17 cellular contexts compared by ENCODE assay signal in genomic region chr4:145554691-145555090, GRCh38.
DNase-seq lines count a peak whose midpoint lies in the region; ATAC-seq and TF ChIP-seq lines count a peak whose summit lies in the region.
"Had no signal": no experiment of that assay in that cellular context is flagged by ENCODE, and none has a peak within 500 bp of the region (broad histone marks: within the 10 kb centered on the region; RNA-seq: fewer than 3 reads in every experiment).

No MANE protein-coding gene starts in this region.

- no peaks in the 10 kb centered on the region for H3K27me3 Mint-ChIP-seq in activated T-cell treated with anti-CD3 and anti-CD28 coated beads, Interleukin-2, amount 50 U/mL, for 72 hours (ENCODE audit: low read depth)
- H3K27me3 Mint-ChIP-seq in activated T-cell treated with anti-CD3 and anti-CD28 coated beads, Interleukin-2, amount 50 U/mL, for 24 hours, result no peaks in the 10 kb centered on the region
- no peaks in the 10 kb centered on the region for H3K27me3 Mint-ChIP-seq in nephron (ENCODE audit: low read depth)

- H3K4me3 ChIP-seq in SK-N-MC, result no peak overlapping the region
- H3K4me3 ChIP-seq: BLaER1 treated with 17β-estradiol and CSF1 and Interleukin-3, amounts not matched to agents 10 nM and 100 nM; GM23338 had no signal

- DNase-seq in activated T-cell treated with anti-CD3 and anti-CD28 coated beads, Interleukin-2, amount 50 U/mL, for 72 hours, result no peak
- no peak for DNase-seq in activated T-cell treated with anti-CD3 and anti-CD28 coated beads, Interleukin-2, amount 50 U/mL, for 24 hours
- DNase-seq in SK-N-MC (ENCODE audit: low read depth, low spot score) (no peak), NCI-H524 (lab: John Stamatoyannopoulos, UW) (no peak), SKM-1 treated with dmso at 0.1 percent for 144 hours (lab: John Stamatoyannopoulos, UW; ENCODE audit: unreplicated experiment) (no peak)
- no peak for DNase-seq in activated CD8-positive, alpha-beta memory T cell treated with anti-CD3 and anti-CD28 coated beads, Interleukin-2, amount 50 U/mL, for 4 hours
- DNase-seq: DMS 273 treated with DMSO at 0.1 percent for 48 hours; MV-4-11; NCI-H1694 treated with DMSO at 0.1 percent for 48 hours; NCI-H2171; NCI-H510A; NK-92 treated with Interleukin-12 subunit alpha and Interleukin-12 subunit beta, amount 100 ng/mL, for 24 hours had no signal

- peak overlapping the region; percentile 27; the same call in 1 of the 2 replicates for H3K27ac ChIP-seq in SK-N-MC
- H3K27ac ChIP-seq: BLaER1 treated with 17β-estradiol and CSF1 and Interleukin-3, amounts not matched to agents 10 nM and 100 nM had no signal

- no peak overlapping the region for H3K9ac ChIP-seq in SK-N-MC (ENCODE audit: insufficient read length)
- H3K9ac ChIP-seq: BLaER1 treated with 17β-estradiol and CSF1 and Interleukin-3, amounts not matched to agents 10 nM and 100 nM had no signal

- H3K36me3 ChIP-seq in SK-N-MC (ENCODE audit: insufficient read depth, low read length), result peaks cover 42% of the 10 kb centered on the region

- no peak for ATAC-seq in activated T-cell treated with anti-CD3 and anti-CD28 coated beads, Interleukin-2, amount 50 U/mL, for 72 hours (replicated peaks in 1 of 2)
- no peak for ATAC-seq in GM21576 (IDR thresholded peaks at IDR 0.05; ENCODE audit: unreplicated experiment)
- ATAC-seq: GM23338 had no signal

- peaks cover 9% of the 10 kb centered on the region for H3K4me1 Mint-ChIP-seq in activated T-cell treated with anti-CD3 and anti-CD28 coated beads, Interleukin-2, amount 50 U/mL, for 72 hours (ENCODE audit: low read depth)
- peaks cover 4% of the 10 kb centered on the region for H3K4me1 Mint-ChIP-seq in activated T-cell treated with anti-CD3 and anti-CD28 coated beads, Interleukin-2, amount 50 U/mL, for 24 hours (ENCODE audit: low read depth)
- H3K4me1 Mint-ChIP-seq in nephron, result peaks cover 15% of the 10 kb centered on the region
- H3K4me1 Mint-ChIP-seq: GM23338 had no signal

- H3K9me3 Mint-ChIP-seq in activated T-cell treated with anti-CD3 and anti-CD28 coated beads, Interleukin-2, amount 50 U/mL, for 72 hours, result no peaks in the 10 kb centered on the region
- H3K9me3 Mint-ChIP-seq in activated T-cell treated with anti-CD3 and anti-CD28 coated beads, Interleukin-2, amount 50 U/mL, for 24 hours, result no peaks in the 10 kb centered on the region
- H3K9me3 Mint-ChIP-seq in nephron, result no peaks in the 10 kb centered on the region
- H3K9me3 Mint-ChIP-seq: IgD-negative memory B cell had no signal

- no peak overlapping the region for H3K4me3 Mint-ChIP-seq in activated T-cell treated with anti-CD3 and anti-CD28 coated beads, Interleukin-2, amount 50 U/mL, for 72 hours
- no peak overlapping the region for H3K4me3 Mint-ChIP-seq in activated T-cell treated with anti-CD3 and anti-CD28 coated beads, Interleukin-2, amount 50 U/mL, for 24 hours
- H3K4me3 Mint-ChIP-seq in nephron, result no peak overlapping the region
- H3K4me3 Mint-ChIP-seq: GM23338, IgD-negative memory B cell had no signal

- H3K9me3 ChIP-seq in SK-N-MC (ENCODE audit: low read depth, low read length), result no peaks in the 10 kb centered on the region

- peak overlapping the region; percentile 11 for H3K27ac Mint-ChIP-seq in activated T-cell treated with anti-CD3 and anti-CD28 coated beads, Interleukin-2, amount 50 U/mL, for 72 hours
- H3K27ac Mint-ChIP-seq in activated T-cell treated with anti-CD3 and anti-CD28 coated beads, Interleukin-2, amount 50 U/mL, for 24 hours, result no peak overlapping the region
- peak overlapping the region; percentile 37 to 52 (median 44) for H3K27ac Mint-ChIP-seq in nephron
- H3K27ac Mint-ChIP-seq: IgD-negative memory B cell had no signal

- no peaks in the 10 kb centered on the region for H3K36me3 Mint-ChIP-seq in activated T-cell treated with anti-CD3 and anti-CD28 coated beads, Interleukin-2, amount 50 U/mL, for 72 hours (ENCODE audit: insufficient read depth in 2 of 2)
- H3K36me3 Mint-ChIP-seq in activated T-cell treated with anti-CD3 and anti-CD28 coated beads, Interleukin-2, amount 50 U/mL, for 24 hours (ENCODE audit: low read depth), result no peaks in the 10 kb centered on the region
- peaks cover 76% of the 10 kb centered on the region for H3K36me3 Mint-ChIP-seq in nephron (ENCODE audit: low read depth)
- H3K36me3 Mint-ChIP-seq: IgD-negative memory B cell had no signal

- TF ChIP-seq CTCF in nephron (IDR thresholded peaks at IDR 0.05; ENCODE audit: unreplicated experiment in 3 of 3), result no peak
